In genomic region chr1:171794085-171794484, GRCh38 we compare ENCODE assay signal across 8 cellular contexts. TPM values are rescaled to one million over a fixed set of nuclear protein-coding genes. Genes with fewer than 3 reads are reported as not detected.
A peak's percentile ranks its signal among the peaks of the same experiment; 100 is the strongest.
DNase-seq lines count a peak whose midpoint lies in the region; ATAC-seq and TF ChIP-seq lines count a peak whose summit lies in the region.

No MANE protein-coding gene starts in this region.

- peaks cover 46% of the 10 kb centered on the region for H3K36me3 Mint-ChIP-seq in activated naive CD8-positive, alpha-beta T cell treated with anti-CD3 and anti-CD28 coated beads, Interleukin-2, amount 10 ng/mL, durations not matched to agents 7 days and 5 days
- H3K36me3 Mint-ChIP-seq in neural progenitor cell: peaks cover 39% of the 10 kb centered on the region

- H2AFZ ChIP-seq in neural progenitor cell (replicated peaks): no peak overlapping the region

- H3K9me3 Mint-ChIP-seq in activated naive CD8-positive, alpha-beta T cell treated with anti-CD3 and anti-CD28 coated beads, Interleukin-2, amount 10 ng/mL, durations not matched to agents 7 days and 5 days: no peaks in the 10 kb centered on the region
- no peaks in the 10 kb centered on the region for H3K9me3 Mint-ChIP-seq in neural progenitor cell

- no peaks in the 10 kb centered on the region for H3K79me2 ChIP-seq in neural progenitor cell (ENCODE audit: low read depth)

- no peaks in the 10 kb centered on the region for H3K27me3 Mint-ChIP-seq in activated naive CD8-positive, alpha-beta T cell treated with anti-CD3 and anti-CD28 coated beads, Interleukin-2, amount 10 ng/mL, durations not matched to agents 7 days and 5 days
- H3K27me3 Mint-ChIP-seq in neural progenitor cell (ENCODE audit: insufficient read depth, low read depth): no peaks in the 10 kb centered on the region

- no peaks in the 10 kb centered on the region for H4K20me1 ChIP-seq in neural progenitor cell (ENCODE audit: low read depth)

- peak overlapping the region; percentile 16 for H3K4me3 Mint-ChIP-seq in activated naive CD8-positive, alpha-beta T cell treated with anti-CD3 and anti-CD28 coated beads, Interleukin-2, amount 10 ng/mL, durations not matched to agents 7 days and 5 days
- H3K4me3 Mint-ChIP-seq in neural progenitor cell: no peak overlapping the region

- no peaks in the 10 kb centered on the region for H3F3A ChIP-seq in neural progenitor cell (ENCODE audit: low read depth)

- intact Hi-C loops in head of caudate nucleus (cut with DNase I): no loop called here

- CTCF ChIA-PET in RWPE1 (lab: Yijun Ruan, JAX): no interaction called here

- H3K27me3 ChIP-seq in neural progenitor cell: no peaks in the 10 kb centered on the region

- H3K4me1 Mint-ChIP-seq in activated naive CD8-positive, alpha-beta T cell treated with anti-CD3 and anti-CD28 coated beads, Interleukin-2, amount 10 ng/mL, durations not matched to agents 7 days and 5 days: peaks cover 25% of the 10 kb centered on the region
- H3K4me1 Mint-ChIP-seq in neural progenitor cell: no peaks in the 10 kb centered on the region

- H3K27ac ChIP-seq in RWPE1: no peak overlapping the region
- H3K27ac ChIP-seq in neural progenitor cell: no peak overlapping the region

- no peak overlapping the region for H3K9ac ChIP-seq in neural progenitor cell

- H3K4me2 ChIP-seq in neural progenitor cell: no peak overlapping the region

- peak overlapping the region; percentile 82 for H3K27ac Mint-ChIP-seq in activated naive CD8-positive, alpha-beta T cell treated with anti-CD3 and anti-CD28 coated beads, Interleukin-2, amount 10 ng/mL, durations not matched to agents 7 days and 5 days
- H3K27ac Mint-ChIP-seq in neural progenitor cell: no peak overlapping the region

- TF ChIP-seq CTCF in RWPE1 (conservative IDR thresholded peaks at IDR 0.05; ENCODE audit: low read depth) (no peak), neural progenitor cell (IDR thresholded peaks at IDR 0.05) (no peak)

- H3K36me3 ChIP-seq in neural progenitor cell: no peaks in the 10 kb centered on the region

- ATAC-seq in activated naive CD8-positive, alpha-beta T cell treated with anti-CD3 and anti-CD28 coated beads, Interleukin-2, amount 10 ng/mL, durations not matched to agents 7 days and 5 days (ENCODE audit: low read depth): peak; percentile 99
- ATAC-seq in GM21360 (IDR thresholded peaks at IDR 0.05; ENCODE audit: unreplicated experiment): no peak
- no peak for ATAC-seq in GM19351 (IDR thresholded peaks at IDR 0.05; ENCODE audit: unreplicated experiment)

- H3K4me1 ChIP-seq in neural progenitor cell: no peaks in the 10 kb centered on the region

- DNase-seq in EL (peak; percentile 92), RWPE1 (ENCODE audit: low spot score) (peak; percentile 53), head of caudate nucleus (no peak), neural progenitor cell (ENCODE audit: low spot score) (no peak)
- no peak for DNase-seq in activated naive CD8-positive, alpha-beta T cell treated with anti-CD3 and anti-CD28 coated beads, Interleukin-2, amount 10 ng/mL, durations not matched to agents 7 days and 5 days
- DNase-seq in stimulated activated CD4-positive, alpha-beta T cell treated with anti-CD3 and anti-CD28 coated beads, Interleukin-12 subunit alpha, Interleukin-12 subunit beta, amount 100 ng/mL, for 4 hours: peak; percentile 29

- POLR2A ChIA-PET in RWPE1 (lab: Yijun Ruan, JAX; ENCODE audit: low non-redundant PET): no interaction called here
- POLR2A ChIA-PET in activated naive CD8-positive, alpha-beta T cell treated with anti-CD3 and anti-CD28 coated beads, Interleukin-2, amount 10 ng/mL, durations not matched to agents 7 days and 5 days (lab: Charles Lee): interaction anchor here (0.6 to 1.7 kb wide), 3 partner anchors 9 to 201 kb away, joined by 3 to 5 read pairs (median 4); partner anchors contain the start of gene DNM3

- no peak overlapping the region for H3K4me3 ChIP-seq in neural progenitor cell

- H3K9me3 ChIP-seq in neural progenitor cell (ENCODE audit: low read depth): no peaks in the 10 kb centered on the region

RNA-seq across cellular contexts. Expression of gene METTL13, which starts 12.6 kb away (rescaled TPM):
- 10 to 100 TPM; 36.9 to 38.7 TPM for total RNA-seq in activated naive CD8-positive, alpha-beta T cell treated with anti-CD3 and anti-CD28 coated beads, Interleukin-2, amount 10 ng/mL, durations not matched to agents 7 days and 5 days
- total RNA-seq in neural progenitor cell (ENCODE audit: low replicate concordance): 19.5 and 26.3 TPM in 2 replicates

RNA-seq across cellular contexts. Expression of gene DNM3, which starts 47.2 kb away (rescaled TPM):
- total RNA-seq in activated naive CD8-positive, alpha-beta T cell treated with anti-CD3 and anti-CD28 coated beads, Interleukin-2, amount 10 ng/mL, durations not matched to agents 7 days and 5 days: 1 to 10 TPM; 2.0 to 2.4 TPM
- total RNA-seq in neural progenitor cell (ENCODE audit: low replicate concordance): 1.1 and 1.2 TPM in 2 replicates

RNA-seq across cellular contexts. Expression of gene VAMP4, which starts 52.2 kb away (rescaled TPM):
- 10 to 100 TPM; 17.5 to 20.8 TPM for total RNA-seq in activated naive CD8-positive, alpha-beta T cell treated with anti-CD3 and anti-CD28 coated beads, Interleukin-2, amount 10 ng/mL, durations not matched to agents 7 days and 5 days
- 11.3 and 16.2 TPM in 2 replicates for total RNA-seq in neural progenitor cell (ENCODE audit: low replicate concordance)

Comparison
In these comparisons a context has a peak if more than half of its experiments do, and no peak if none do; other contexts are left out.
1. DNase-seq: peak in EL (single experiment), RWPE1 (single experiment) and stimulated activated CD4-positive, alpha-beta T cell treated with anti-CD3 and anti-CD28 coated beads, Interleukin-12 subunit alpha, Interleukin-12 subunit beta, amount 100 ng/mL, for 4 hours (single experiment); none in activated naive CD8-positive, alpha-beta T cell treated with anti-CD3 and anti-CD28 coated beads, Interleukin-2, amount 10 ng/mL, durations not matched to agents 7 days and 5 days (single experiment), head of caudate nucleus (0 of 42) and neural progenitor cell (single experiment).